29 cellular contexts compared by ENCODE assay signal in genomic region chr19:39906283-39906682, GRCh38.
"Had no signal": no experiment of that assay in that cellular context is flagged by ENCODE, and none has a peak within 500 bp of the region (broad histone marks: within the 10 kb centered on the region; RNA-seq: fewer than 3 reads in every experiment).

No MANE protein-coding gene starts in this region.

- H3K4me1 Mint-ChIP-seq: activated CD4-positive, alpha-beta memory T cell treated with anti-CD3 and anti-CD28 coated beads, Interleukin-2, amount 10 ng/mL, durations not matched to agents 7 days and 5 days; activated naive CD4-positive, alpha-beta T cell treated with anti-CD3 and anti-CD28 coated beads, Interleukin-2, amount 10 ng/mL, durations not matched to agents 7 days and 5 days; activated naive CD8-positive, alpha-beta T cell treated with anti-CD3 and anti-CD28 coated beads, Interleukin-2, amount 50 U/mL, for 24 hours; brain had no signal

- H3K36me3 Mint-ChIP-seq: activated naive CD4-positive, alpha-beta T cell treated with anti-CD3 and anti-CD28 coated beads, Interleukin-2, amount 10 ng/mL, durations not matched to agents 7 days and 5 days; activated naive CD8-positive, alpha-beta T cell; brain had no signal

- H3K27ac ChIP-seq: SJCRH30, SK-N-MC, WERI-Rb-1 had no signal

- DNase-seq: activated CD4-positive, alpha-beta memory T cell treated with anti-CD3 and anti-CD28 coated beads, Interleukin-2, amount 10 ng/mL, durations not matched to agents 7 days and 5 days; activated CD4-positive, alpha-beta T cell treated with anti-CD3 and anti-CD28 coated beads for 1 hour; activated CD4-positive, alpha-beta T cell treated with anti-CD3 and anti-CD28 coated beads for 48 hours; activated CD4-positive, CD25-positive, alpha-beta regulatory T cell; activated CD8-positive, alpha-beta memory T cell treated with anti-CD3 and anti-CD28 coated beads, Interleukin-2, amount 50 U/mL, for 48 hours; activated naive CD4-positive, alpha-beta T cell treated with anti-CD3 and anti-CD28 coated beads, Interleukin-2, amount 10 ng/mL, durations not matched to agents 7 days and 5 days; activated naive CD8-positive, alpha-beta T cell treated with anti-CD3 and anti-CD28 coated beads, Interleukin-2, amount 50 U/mL, for 24 hours; anterior cingulate cortex; caudate nucleus; Kasumi-1; KBM-7; MG63; NCI-H1048; NCI-H1105 treated with DMSO at 0.1 percent for 48 hours; NCI-H1436; NCI-H1694; NCI-H1930; NCI-H2081 treated with DMSO at 0.1 percent for 48 hours; NCI-H226; NCI-H524 treated with DMSO at 0.1 percent for 48 hours; SHP77; SJCRH30; T1000; WERI-Rb-1 had no signal

- H3K27me3 ChIP-seq: MG63 had no signal

- H3K4me3 Mint-ChIP-seq: activated CD4-positive, alpha-beta memory T cell treated with anti-CD3 and anti-CD28 coated beads, Interleukin-2, amount 10 ng/mL, durations not matched to agents 7 days and 5 days; activated naive CD4-positive, alpha-beta T cell treated with anti-CD3 and anti-CD28 coated beads, Interleukin-2, amount 10 ng/mL, durations not matched to agents 7 days and 5 days; activated naive CD8-positive, alpha-beta T cell; activated naive CD8-positive, alpha-beta T cell treated with anti-CD3 and anti-CD28 coated beads, Interleukin-2, amount 50 U/mL, for 24 hours; brain had no signal

- H3K36me3 ChIP-seq: MG63, SJCRH30, WERI-Rb-1 had no signal

- H3K27ac Mint-ChIP-seq: activated CD4-positive, alpha-beta memory T cell treated with anti-CD3 and anti-CD28 coated beads, Interleukin-2, amount 10 ng/mL, durations not matched to agents 7 days and 5 days; activated naive CD4-positive, alpha-beta T cell treated with anti-CD3 and anti-CD28 coated beads, Interleukin-2, amount 10 ng/mL, durations not matched to agents 7 days and 5 days; activated naive CD8-positive, alpha-beta T cell; activated naive CD8-positive, alpha-beta T cell treated with anti-CD3 and anti-CD28 coated beads, Interleukin-2, amount 50 U/mL, for 24 hours; activated T-helper 2 cell treated with anti-CD3 and anti-CD28 coated beads, Interferon-gamma antibody, Interleukin-2, Interleukin-4, amounts not matched to agents 10 μg/mL and 5 μg/mL and 100 μg/mL, durations not matched to agents 14 hours and 24 hours and 36 hours; brain had no signal

- H3K9me3 Mint-ChIP-seq: activated CD4-positive, alpha-beta memory T cell treated with anti-CD3 and anti-CD28 coated beads, Interleukin-2, amount 10 ng/mL, durations not matched to agents 7 days and 5 days; activated naive CD4-positive, alpha-beta T cell treated with anti-CD3 and anti-CD28 coated beads, Interleukin-2, amount 10 ng/mL, durations not matched to agents 7 days and 5 days; activated naive CD8-positive, alpha-beta T cell treated with anti-CD3 and anti-CD28 coated beads, Interleukin-2, amount 50 U/mL, for 24 hours; activated T-helper 2 cell treated with anti-CD3 and anti-CD28 coated beads, Interferon-gamma antibody, Interleukin-2, Interleukin-4, amounts not matched to agents 10 μg/mL and 5 μg/mL and 100 μg/mL, durations not matched to agents 14 hours and 24 hours and 36 hours; brain had no signal

- H3K4me3 ChIP-seq: MG63, SJCRH30, SK-N-MC had no signal

- FAIRE-seq: bronchial epithelial cell had no signal

- H3K4me1 ChIP-seq: SJCRH30 had no signal

- H3K27me3 Mint-ChIP-seq: activated CD4-positive, alpha-beta memory T cell treated with anti-CD3 and anti-CD28 coated beads, Interleukin-2, amount 10 ng/mL, durations not matched to agents 7 days and 5 days; activated naive CD4-positive, alpha-beta T cell treated with anti-CD3 and anti-CD28 coated beads, Interleukin-2, amount 10 ng/mL, durations not matched to agents 7 days and 5 days; activated naive CD8-positive, alpha-beta T cell; activated naive CD8-positive, alpha-beta T cell treated with anti-CD3 and anti-CD28 coated beads, Interleukin-2, amount 50 U/mL, for 24 hours; brain had no signal

- H3K9me3 ChIP-seq: MG63, SJCRH30 had no signal
